ENCODE assay signal across 1 cellular context in genomic region chr1:40449684-40450490, GRCh38.
A peak's percentile ranks its signal among the peaks of the same experiment; 100 is the strongest.
TF ChIP-seq lines count a peak whose summit lies in the region.

Gene ZFP69B, plus strand, starts transcription at chr1:40450476. Its CDS starts 486 bp downstream, at chr1:40450962.

TF ChIP-seq in K562, 482 proteins besides CTCF, POLR2A, EP300 and RAD21 (continued from another document):
- TF ChIP-seq, protein P1, sequence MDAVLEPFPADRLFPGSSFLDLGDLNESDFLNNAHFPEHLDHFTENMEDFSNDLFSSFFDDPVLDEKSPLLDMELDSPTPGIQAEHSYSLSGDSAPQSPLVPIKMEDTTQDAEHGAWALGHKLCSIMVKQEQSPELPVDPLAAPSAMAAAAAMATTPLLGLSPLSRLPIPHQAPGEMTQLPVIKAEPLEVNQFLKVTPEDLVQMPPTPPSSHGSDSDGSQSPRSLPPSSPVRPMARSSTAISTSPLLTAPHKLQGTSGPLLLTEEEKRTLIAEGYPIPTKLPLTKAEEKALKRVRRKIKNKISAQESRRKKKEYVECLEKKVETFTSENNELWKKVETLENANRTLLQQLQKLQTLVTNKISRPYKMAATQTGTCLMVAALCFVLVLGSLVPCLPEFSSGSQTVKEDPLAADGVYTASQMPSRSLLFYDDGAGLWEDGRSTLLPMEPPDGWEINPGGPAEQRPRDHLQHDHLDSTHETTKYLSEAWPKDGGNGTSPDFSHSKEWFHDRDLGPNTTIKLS (IDR thresholded peaks at IDR 0.05; ENCODE audit: borderline replicate concordance, low read depth), result peak; percentile 74
- TF ChIP-seq STAG1 (CRISPR knock-in tag; IDR thresholded peaks at IDR 0.05; ENCODE audit: borderline replicate concordance) (no peak), ZNF263 (CRISPR knock-in tag; IDR thresholded peaks at IDR 0.05; ENCODE audit: borderline replicate concordance) (peak; percentile 97), MAX (CRISPR knock-in tag; IDR thresholded peaks at IDR 0.05) (peak; percentile 85), HMGN3 (IDR thresholded peaks at IDR 0.05; ENCODE audit: borderline replicate concordance, extremely low read depth, insufficient read length, low read depth, low read length) (peak; percentile 90), PML (IDR thresholded peaks at IDR 0.05; ENCODE audit: low read length) (0 out of 2 replicates have a peak, but pooled peaks have one; percentile 39), ZBTB1 (CRISPR knock-in tag; IDR thresholded peaks at IDR 0.05; ENCODE audit: borderline replicate concordance, low read depth) (peak; percentile 96), GTF2A2 (tag; IDR thresholded peaks at IDR 0.05) (no peak), ZZZ3 (IDR thresholded peaks at IDR 0.05) (0 out of 2 replicates have a peak, but pooled peaks have one; percentile 46), LEF1 (IDR thresholded peaks at IDR 0.05) (0 out of 2 replicates have a peak, but pooled peaks have one; percentile 33), ZNF77 (CRISPR knock-in tag; IDR thresholded peaks at IDR 0.05) (no peak), CBX1 (IDR thresholded peaks at IDR 0.05; ENCODE audit: low read depth) (peak; percentile 65; the same call in 1 of the 2 replicates), RNF2 (IDR thresholded peaks at IDR 0.05) (peak; percentile 50), REST (CRISPR knock-in tag; IDR thresholded peaks at IDR 0.05; ENCODE audit: low read depth) (0 out of 2 replicates have a peak, but pooled peaks have one; percentile 63), CREB1 (IDR thresholded peaks at IDR 0.05) (no peak), CREB1 (CRISPR knock-in tag; IDR thresholded peaks at IDR 0.05) (peak; percentile 63; the same call in 1 of the 2 replicates), ZNF436 (CRISPR knock-in tag; IDR thresholded peaks at IDR 0.05) (no peak)
- TF ChIP-seq, protein P2, sequence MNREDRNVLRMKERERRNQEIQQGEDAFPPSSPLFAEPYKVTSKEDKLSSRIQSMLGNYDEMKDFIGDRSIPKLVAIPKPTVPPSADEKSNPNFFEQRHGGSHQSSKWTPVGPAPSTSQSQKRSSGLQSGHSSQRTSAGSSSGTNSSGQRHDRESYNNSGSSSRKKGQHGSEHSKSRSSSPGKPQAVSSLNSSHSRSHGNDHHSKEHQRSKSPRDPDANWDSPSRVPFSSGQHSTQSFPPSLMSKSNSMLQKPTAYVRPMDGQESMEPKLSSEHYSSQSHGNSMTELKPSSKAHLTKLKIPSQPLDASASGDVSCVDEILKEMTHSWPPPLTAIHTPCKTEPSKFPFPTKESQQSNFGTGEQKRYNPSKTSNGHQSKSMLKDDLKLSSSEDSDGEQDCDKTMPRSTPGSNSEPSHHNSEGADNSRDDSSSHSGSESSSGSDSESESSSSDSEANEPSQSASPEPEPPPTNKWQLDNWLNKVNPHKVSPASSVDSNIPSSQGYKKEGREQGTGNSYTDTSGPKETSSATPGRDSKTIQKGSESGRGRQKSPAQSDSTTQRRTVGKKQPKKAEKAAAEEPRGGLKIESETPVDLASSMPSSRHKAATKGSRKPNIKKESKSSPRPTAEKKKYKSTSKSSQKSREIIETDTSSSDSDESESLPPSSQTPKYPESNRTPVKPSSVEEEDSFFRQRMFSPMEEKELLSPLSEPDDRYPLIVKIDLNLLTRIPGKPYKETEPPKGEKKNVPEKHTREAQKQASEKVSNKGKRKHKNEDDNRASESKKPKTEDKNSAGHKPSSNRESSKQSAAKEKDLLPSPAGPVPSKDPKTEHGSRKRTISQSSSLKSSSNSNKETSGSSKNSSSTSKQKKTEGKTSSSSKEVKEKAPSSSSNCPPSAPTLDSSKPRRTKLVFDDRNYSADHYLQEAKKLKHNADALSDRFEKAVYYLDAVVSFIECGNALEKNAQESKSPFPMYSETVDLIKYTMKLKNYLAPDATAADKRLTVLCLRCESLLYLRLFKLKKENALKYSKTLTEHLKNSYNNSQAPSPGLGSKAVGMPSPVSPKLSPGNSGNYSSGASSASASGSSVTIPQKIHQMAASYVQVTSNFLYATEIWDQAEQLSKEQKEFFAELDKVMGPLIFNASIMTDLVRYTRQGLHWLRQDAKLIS (CRISPR knock-in tag; IDR thresholded peaks at IDR 0.05), result 0 out of 2 replicates have a peak, but pooled peaks have one; percentile 80
